In the genomic region with DNA sequence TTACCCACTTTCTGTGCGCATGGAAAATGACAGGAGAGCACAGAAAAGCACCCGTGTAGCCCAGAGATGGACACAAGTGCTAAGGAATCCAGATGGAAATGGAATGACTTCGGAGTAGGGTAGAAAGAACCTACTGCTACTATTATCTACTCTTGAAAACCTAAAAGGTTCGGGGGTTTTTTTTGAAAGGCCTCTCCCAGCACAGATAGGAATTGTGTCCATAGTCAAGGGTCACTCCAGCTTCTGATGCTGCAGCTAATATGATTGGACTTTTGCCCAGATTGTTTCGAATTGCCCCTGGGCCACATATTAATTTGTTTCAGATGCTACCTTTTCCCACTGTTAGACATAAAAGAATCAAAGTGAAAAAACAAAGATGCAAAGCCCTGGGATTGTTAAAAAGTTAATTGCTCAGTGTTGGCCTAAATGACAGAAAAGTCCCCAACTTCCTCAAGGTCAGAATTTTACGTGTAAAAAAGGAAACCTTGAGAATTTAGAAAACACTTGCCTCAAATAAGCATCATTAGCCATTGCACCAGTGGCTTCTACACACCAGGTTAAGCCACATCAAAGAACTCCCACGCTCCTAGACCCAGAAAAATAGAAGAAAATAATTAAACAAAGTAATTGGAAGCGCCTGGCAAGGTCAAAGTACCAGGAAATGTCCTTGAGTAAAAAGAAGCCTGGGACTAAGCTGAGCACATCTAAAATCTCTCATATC, we compare ENCODE assay signal across 17 cellular contexts. TPM values are rescaled to one million over a fixed set of nuclear protein-coding genes. Genes with fewer than 3 reads are reported as not detected.
DNase-seq lines count a peak whose midpoint lies in the region; ATAC-seq, FAIRE-seq and TF ChIP-seq lines count a peak whose summit lies in the region.
"Had no signal": no experiment of that assay in that cellular context is flagged by ENCODE, and none has a peak within 500 bp of the region (broad histone marks: within the 10 kb centered on the region; RNA-seq: fewer than 3 reads in every experiment).

No MANE protein-coding gene starts in this region.

- H3K27ac ChIP-seq in heart left ventricle (peak overlapping the region in 11 of 12 donors; percentile 35 to 80 (median 73)), osteoblast (ENCODE audit: low read depth, low read length) (peak overlapping the region; percentile 98), thoracic aorta (peak overlapping the region; percentile 25 to 67), endodermal cell (ENCODE audit: low read depth, low read length) (no peak overlapping the region)

- peak overlapping the region; percentile 26 for H2AFZ ChIP-seq in osteoblast (ENCODE audit: low read length)

- peaks cover 3% of the 10 kb centered on the region for H3K27me3 Mint-ChIP-seq in endodermal cell (ENCODE audit: insufficient read depth)
- H3K27me3 Mint-ChIP-seq: activated naive CD4-positive, alpha-beta T cell treated with anti-CD3 and anti-CD28 coated beads, Interleukin-2, amount 50 U/mL, for 24 hours had no signal

- peaks cover 4% of the 10 kb centered on the region for H3K4me1 Mint-ChIP-seq in endodermal cell
- H3K4me1 Mint-ChIP-seq: activated naive CD4-positive, alpha-beta T cell treated with anti-CD3 and anti-CD28 coated beads, Interleukin-2, amount 50 U/mL, for 24 hours; natural killer cell had no signal

- no peaks in the 10 kb centered on the region for H4K20me1 ChIP-seq in osteoblast (ENCODE audit: insufficient read depth, low read length)

- H3K36me3 ChIP-seq in heart left ventricle: no peaks in the 10 kb centered on the region
- no peaks in the 10 kb centered on the region for H3K36me3 ChIP-seq in bronchial epithelial cell (ENCODE audit: control insufficient read depth, insufficient read depth, low read length)
- H3K36me3 ChIP-seq in osteoblast (ENCODE audit: insufficient read depth, low read length): no peaks in the 10 kb centered on the region
- H3K36me3 ChIP-seq in thoracic aorta: no peaks in the 10 kb centered on the region
- no peaks in the 10 kb centered on the region for H3K36me3 ChIP-seq in endodermal cell (ENCODE audit: control insufficient read depth, insufficient read depth, low read length)

- H3K79me2 ChIP-seq in osteoblast (ENCODE audit: insufficient read depth, low read length): no peaks in the 10 kb centered on the region

- H3K9me3 Mint-ChIP-seq in endodermal cell: no peaks in the 10 kb centered on the region
- H3K9me3 Mint-ChIP-seq: activated naive CD4-positive, alpha-beta T cell treated with anti-CD3 and anti-CD28 coated beads, Interleukin-2, amount 50 U/mL, for 24 hours; natural killer cell had no signal

- H3K27me3 ChIP-seq in heart left ventricle: peaks cover 0 to 3% (median 0%) of the 10 kb centered on the region in 9 donors
- no peaks in the 10 kb centered on the region for H3K27me3 ChIP-seq in bronchial epithelial cell (ENCODE audit: control insufficient read depth, insufficient read depth, low read length)
- H3K27me3 ChIP-seq in osteoblast (ENCODE audit: insufficient read depth, low read length): no peaks in the 10 kb centered on the region
- no peaks in the 10 kb centered on the region for H3K27me3 ChIP-seq in thoracic aorta (replicated peaks; ENCODE audit: insufficient read depth)
- no peaks in the 10 kb centered on the region for H3K27me3 ChIP-seq in endodermal cell (ENCODE audit: control insufficient read depth, insufficient read depth, low read length, poor library complexity, severe bottlenecking)

- ATAC-seq in heart left ventricle (no peak), Right ventricle myocardium superior (ENCODE audit: poor library complexity) (no peak), thoracic aorta (ENCODE audit: insufficient number of reproducible peaks, low FRiP score, low read depth) (no peak), HG03439 (IDR thresholded peaks at IDR 0.05; ENCODE audit: unreplicated experiment) (no peak)
- ATAC-seq: natural killer cell, Panc1 had no signal

- whole genome bisulfite sequencing in heart left ventricle, 4 donors: 62 to 69% (median 65%) methylated on average over 8 of the region's 8 CpGs
- WGBS in endodermal cell (ENCODE audit: insufficient coverage in 1 of 2, insufficient read length in 1 of 2), 2 experiments: 92 to 98% methylated on average over 5 to 8 of the region's 8 CpGs

- H3K4me3 ChIP-seq in heart left ventricle: peak overlapping the region in 4 of 12 donors; percentile 13 to 28 (median 27)
- H3K4me3 ChIP-seq in bronchial epithelial cell (ENCODE audit: low read depth, low read length): no peak overlapping the region
- no peak overlapping the region for H3K4me3 ChIP-seq in osteoblast (ENCODE audit: insufficient read depth, low read length)
- H3K4me3 ChIP-seq in thoracic aorta: peak overlapping the region; percentile 47
- no peak overlapping the region for H3K4me3 ChIP-seq in endodermal cell (ENCODE audit: low read length)

- no peaks in the 10 kb centered on the region for H3K36me3 Mint-ChIP-seq in endodermal cell (ENCODE audit: low read depth)
- H3K36me3 Mint-ChIP-seq: activated naive CD4-positive, alpha-beta T cell treated with anti-CD3 and anti-CD28 coated beads, Interleukin-2, amount 50 U/mL, for 24 hours; natural killer cell had no signal

- no peak overlapping the region for H3K4me3 Mint-ChIP-seq in endodermal cell
- H3K4me3 Mint-ChIP-seq: activated naive CD4-positive, alpha-beta T cell treated with anti-CD3 and anti-CD28 coated beads, Interleukin-2, amount 50 U/mL, for 24 hours; natural killer cell had no signal

- H3K4me1 ChIP-seq in heart left ventricle (peaks cover 7 to 23% (median 14%) of the 10 kb centered on the region in 12 donors), osteoblast (ENCODE audit: insufficient read depth, low read length) (peaks cover 31% of the 10 kb centered on the region), thoracic aorta (ENCODE audit: control insufficient read depth in 1 of 2, low read depth in 2 of 2) (peaks cover 9 to 33% of the 10 kb centered on the region in 2 donors), endodermal cell (ENCODE audit: control insufficient read depth, insufficient read depth, low read length) (no peaks in the 10 kb centered on the region)

- DNase-seq in heart left ventricle: no peak
- DNase-seq in Right ventricle myocardium superior: no peak
- no peak for DNase-seq in bronchial epithelial cell (ENCODE audit: low read depth)
- peak; percentile 66 for DNase-seq in osteoblast (ENCODE audit: insufficient read length, low spot score, missing footprints)
- DNase-seq in thoracic aorta (ENCODE audit: low spot score): no peak
- no peak for DNase-seq in 8988T
- no peak for DNase-seq in endodermal cell
- DNase-seq: activated CD4-positive, alpha-beta T cell treated with anti-CD3 and anti-CD28 coated beads, Interleukin-2, amount 50 U/mL, for 48 hours; activated T-cell treated with anti-CD3 and anti-CD28 coated beads, Interleukin-2, amount 50 U/mL, for 1 hour; KG1; natural killer cell; NCI-H1092 had no signal

- peak overlapping the region; percentile 76 for H3K4me2 ChIP-seq in osteoblast (ENCODE audit: insufficient read depth, low read length)

- H3K27ac Mint-ChIP-seq in endodermal cell: no peak overlapping the region
- H3K27ac Mint-ChIP-seq: activated naive CD4-positive, alpha-beta T cell treated with anti-CD3 and anti-CD28 coated beads, Interleukin-2, amount 50 U/mL, for 24 hours; natural killer cell had no signal

- no peaks in the 10 kb centered on the region for H3K9me3 ChIP-seq in heart left ventricle
- no peaks in the 10 kb centered on the region for H3K9me3 ChIP-seq in osteoblast (ENCODE audit: low read depth, low read length)
- H3K9me3 ChIP-seq in thoracic aorta: no peaks in the 10 kb centered on the region
- H3K9me3 ChIP-seq in endodermal cell (ENCODE audit: control insufficient read depth, low read length): no peaks in the 10 kb centered on the region

- no peak overlapping the region for H3K9ac ChIP-seq in endodermal cell (ENCODE audit: extremely low read depth, low read length, poor library complexity, severe bottlenecking)

- TF ChIP-seq CTCF in heart left ventricle (IDR thresholded peaks at IDR 0.05) (no peak), bronchial epithelial cell (IDR thresholded peaks at IDR 0.05; ENCODE audit: insufficient read depth, low read length, severe bottlenecking) (no peak), osteoblast (IDR thresholded peaks at IDR 0.05; ENCODE audit: extremely low read depth, low read depth, low read length) (no peak), thoracic aorta (IDR thresholded peaks at IDR 0.05) (no peak), endodermal cell (conservative IDR thresholded peaks at IDR 0.05) (no peak)

- no peak for TF ChIP-seq POLR2A in heart left ventricle (IDR thresholded peaks at IDR 0.05)

- intact Hi-C loops in heart left ventricle (cut with DNase I) (loop anchor here in 6 of 10 donors (1.0 to 10.0 kb wide), 6 partner anchors 40 to 88 kb away; partner anchors contain the start of gene INSIG1 (in 3 of the 6)), Right ventricle myocardium superior (cut with DNase I) (no loop called here)

- FAIRE-seq in bronchial epithelial cell (lab: Jason Lieb, UNC): peak; percentile 23
- FAIRE-seq: A204.1, urothelium cell line had no signal

RNA-seq across cellular contexts. Expression of gene INSIG1, which starts 40.8 kb away (rescaled TPM):
- total RNA-seq in heart left ventricle (10 to 100 TPM in 7 of 9 donors, 1 to 10 TPM in 2; 7.9 to 24.5 (median 13.3) TPM), Right ventricle myocardium superior (6.9 TPM), bronchial epithelial cell (14.2 and 36.6 TPM in 2 replicates), osteoblast (835 and 847 TPM in 2 replicates), thoracic aorta (10 to 100 TPM; 42.9 to 83.2 TPM), endodermal cell (10 to 100 TPM; 27.2 to 36.9 TPM)
- polyA plus RNA-seq in heart left ventricle: 10 to 100 TPM in 1 of 2 donors, 1 to 10 TPM in 1; 5.2 to 22.3 TPM
- polyA plus RNA-seq in endodermal cell (2013, experiment 1 of 2): 77.8 TPM
- 81.3 TPM for polyA plus RNA-seq in endodermal cell (2013, experiment 2 of 2)
